In genomic region chr16:81095953-81096714, GRCh38 we compare ENCODE assay signal across 8 cellular contexts. TPM values are rescaled to one million over a fixed set of nuclear protein-coding genes. Genes with fewer than 3 reads are reported as not detected.
DNase-seq lines count a peak whose midpoint lies in the region; ATAC-seq and TF ChIP-seq lines count a peak whose summit lies in the region.

Gene GCSH (minus strand): TSS chr16:81096395. CDS start chr16:81096278, 117 bp downstream.

- TF ChIP-seq CTCF in omental fat pad (IDR thresholded peaks at IDR 0.05) = no peak
- no peak for TF ChIP-seq CTCF in testis (IDR thresholded peaks at IDR 0.05)

- no peaks in the 10 kb centered on the region for H3K27me3 Mint-ChIP-seq in activated naive CD8-positive, alpha-beta T cell

- H3K4me1 Mint-ChIP-seq in activated naive CD8-positive, alpha-beta T cell (ENCODE audit: low read depth) = peaks cover 9% of the 10 kb centered on the region

- TF ChIP-seq POLR2A in testis (IDR thresholded peaks at IDR 0.05) = no peak

- peak within 1 kb of the TSS; percentile 73 to 76 for H3K4me3 ChIP-seq in testis

- H3K27me3 ChIP-seq in testis = no peaks in the 10 kb centered on the region

- peak; percentile 97 for ATAC-seq in HG02588 (IDR thresholded peaks at IDR 0.05; ENCODE audit: unreplicated experiment)
- peak; percentile 98 for ATAC-seq in SK-N-SH treated with all-trans-retinoic acid at 6 μM for 48 hours
- peak; percentile 100 for ATAC-seq in omental fat pad (ENCODE audit: low FRiP score)

- no peaks in the 10 kb centered on the region for H3K36me3 ChIP-seq in testis (ENCODE audit: low read depth, missing control alignments)

- H3K27ac Mint-ChIP-seq in activated naive CD8-positive, alpha-beta T cell = peak within 1 kb of the TSS; percentile 65

- no peaks in the 10 kb centered on the region for H3K9me3 Mint-ChIP-seq in activated naive CD8-positive, alpha-beta T cell (ENCODE audit: low read depth)

- H3K4me1 ChIP-seq in testis = no peaks in the 10 kb centered on the region

- 0 to 1% methylated on average over 8 to 25 of the region's 83 CpGs for WGBS in testis, 2 donors

- H3K27ac ChIP-seq in testis = peak within 1 kb of the TSS; percentile 22 to 81

- no peaks in the 10 kb centered on the region for H3K36me3 Mint-ChIP-seq in activated naive CD8-positive, alpha-beta T cell

- peak within 1 kb of the TSS; percentile 80 for H3K4me3 Mint-ChIP-seq in activated naive CD8-positive, alpha-beta T cell

- intact Hi-C loops in testis (cut with DNase I; ENCODE audit: low total_unique reads) = no loop called here

- DNase-seq in GM04504 (ENCODE audit: low read depth) (peak; percentile 96), NCI-H1092 (lab: John Stamatoyannopoulos, UW) (peak; percentile 97), glomerular visceral epithelial cell (ENCODE audit: extremely low spot score) (peak; percentile 98), omental fat pad (ENCODE audit: low spot score) (peak; percentile 87), testis (peak; percentile 99)

- H3K9me3 ChIP-seq in testis = no peaks in the 10 kb centered on the region

TF ChIP-seq in SK-N-SH treated with all-trans-retinoic acid at 6 μM for 48 hours, 23 proteins besides CTCF, POLR2A, EP300 and RAD21:
- TF ChIP-seq ZFP3 (CRISPR knock-in tag; IDR thresholded peaks at IDR 0.05) (no peak), CREB5 (CRISPR knock-in tag; IDR thresholded peaks at IDR 0.05; ENCODE audit: low read depth) (no peak), ESRRG (CRISPR knock-in tag; IDR thresholded peaks at IDR 0.05) (no peak), PATZ1 (CRISPR knock-in tag; IDR thresholded peaks at IDR 0.05; ENCODE audit: borderline replicate concordance) (no peak), ZFP30 (CRISPR knock-in tag; IDR thresholded peaks at IDR 0.05) (no peak), ZC3H10 (CRISPR knock-in tag; IDR thresholded peaks at IDR 0.05) (no peak), BACH2 (CRISPR knock-in tag; IDR thresholded peaks at IDR 0.05; ENCODE audit: borderline replicate concordance) (no peak), OSR1 (CRISPR knock-in tag; IDR thresholded peaks at IDR 0.05) (no peak), ZNF70 (CRISPR knock-in tag; IDR thresholded peaks at IDR 0.05) (no peak), ARNTL (CRISPR knock-in tag; IDR thresholded peaks at IDR 0.05; ENCODE audit: borderline replicate concordance, low read depth) (no peak), GLIS3 (CRISPR knock-in tag; IDR thresholded peaks at IDR 0.05) (no peak), POU6F1 (CRISPR knock-in tag; IDR thresholded peaks at IDR 0.05; ENCODE audit: borderline replicate concordance, low read depth) (no peak), TCF4 (CRISPR knock-in tag; IDR thresholded peaks at IDR 0.05; ENCODE audit: borderline replicate concordance) (no peak)

RNA-seq across cellular contexts. Expression of gene GCSH, which starts in this region (rescaled TPM):
- total RNA-seq in omental fat pad = 10 to 100 TPM; 19.2 to 39.7 (median 21.0) TPM
- 10 to 100 TPM; 10.3 to 18.4 TPM for total RNA-seq in testis
- 19.4 TPM for polyA plus RNA-seq in testis (ENCODE audit: insufficient read depth, low read depth, low replicate concordance)

Comparison
In these comparisons a context has a peak if more than half of its experiments do, and no peak if none do; other contexts are left out.
1. Peak in every context shown above with its lines: DNase-seq, ATAC-seq, H3K4me3 ChIP-seq and H3K27ac ChIP-seq.